Comparison of ENCODE assay signal across 8 cellular contexts in the genomic region with DNA sequence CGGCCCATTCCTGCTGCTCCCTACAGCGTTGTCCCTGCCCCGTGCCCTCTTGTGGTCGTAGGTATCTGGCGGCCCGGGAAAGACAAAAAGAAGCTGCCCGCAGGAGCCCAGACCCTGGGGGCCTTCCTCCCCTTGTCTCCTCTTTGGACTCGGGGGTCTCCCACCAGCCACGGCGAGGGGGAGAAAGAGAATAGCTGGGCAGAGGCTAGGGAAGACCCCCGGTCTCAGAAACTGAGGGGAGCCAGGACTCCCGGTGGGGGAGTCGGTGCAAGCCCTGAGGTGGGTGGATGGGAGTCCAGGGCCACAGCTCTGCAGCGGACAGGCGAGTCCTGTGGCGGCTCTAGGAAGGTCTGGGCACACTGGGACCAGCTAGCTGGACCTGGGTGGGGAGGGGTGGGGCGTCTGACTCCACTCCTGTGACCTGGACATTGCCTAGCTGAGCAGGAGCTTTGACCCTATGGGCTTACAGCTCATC. TPM values are rescaled to one million over a fixed set of nuclear protein-coding genes. Genes with fewer than 3 reads are reported as not detected.
DNase-seq lines count a peak whose midpoint lies in the region; ATAC-seq and TF ChIP-seq lines count a peak whose summit lies in the region.

No MANE protein-coding gene starts in this region.

- H3K9ac ChIP-seq in adipocyte (ENCODE audit: low read length) (peak overlapping the region; percentile 74), subcutaneous abdominal adipose tissue (ENCODE audit: low read length in 5 of 5) (peak overlapping the region in 3 of 5 donors; percentile 37 to 76 (median 50)), neural progenitor cell (no peak overlapping the region)

- no peak overlapping the region for H2AFZ ChIP-seq in neural progenitor cell (replicated peaks)

- peaks cover 17% of the 10 kb centered on the region for H3K27me3 ChIP-seq in adipocyte (replicated peaks; ENCODE audit: control insufficient read depth, insufficient read depth, low read length)
- no peaks in the 10 kb centered on the region for H3K27me3 ChIP-seq in subcutaneous abdominal adipose tissue (ENCODE audit: control insufficient read depth in 5 of 5, insufficient read depth in 4 of 5, low read length in 5 of 5)
- H3K27me3 ChIP-seq in neural progenitor cell = peaks cover 3% of the 10 kb centered on the region

- H3K4me1 Mint-ChIP-seq in activated CD4-positive, alpha-beta T cell treated with anti-CD3 and anti-CD28 coated beads, Interleukin-2, amount 10 ng/mL, durations not matched to agents 24 days and 14 days = peaks cover 33% of the 10 kb centered on the region
- H3K4me1 Mint-ChIP-seq in neural progenitor cell = peaks cover 8% of the 10 kb centered on the region

- peak overlapping the region; percentile 98 for H3K4me3 Mint-ChIP-seq in activated CD4-positive, alpha-beta T cell treated with anti-CD3 and anti-CD28 coated beads, Interleukin-2, amount 10 ng/mL, durations not matched to agents 24 days and 14 days
- no peak overlapping the region for H3K4me3 Mint-ChIP-seq in neural progenitor cell

- peaks cover 9% of the 10 kb centered on the region for H3F3A ChIP-seq in neural progenitor cell (ENCODE audit: low read depth)

- peak overlapping the region; percentile 99 for H3K27ac Mint-ChIP-seq in activated CD4-positive, alpha-beta T cell treated with anti-CD3 and anti-CD28 coated beads, Interleukin-2, amount 10 ng/mL, durations not matched to agents 24 days and 14 days
- H3K27ac Mint-ChIP-seq in neural progenitor cell = no peak overlapping the region

- H3K27ac ChIP-seq in subcutaneous abdominal adipose tissue (ENCODE audit: low read depth, low read length) (peak overlapping the region; percentile 57), neural progenitor cell (no peak overlapping the region)

- H3K9me3 ChIP-seq in adipocyte (ENCODE audit: control insufficient read depth, low read length) (no peaks in the 10 kb centered on the region), subcutaneous abdominal adipose tissue (ENCODE audit: control insufficient read depth in 5 of 5, low read length in 5 of 5) (no peaks in the 10 kb centered on the region), neural progenitor cell (ENCODE audit: low read depth) (no peaks in the 10 kb centered on the region)

- H3K4me1 ChIP-seq in adipocyte (ENCODE audit: control insufficient read depth, insufficient read depth, low read length) (no peaks in the 10 kb centered on the region), subcutaneous abdominal adipose tissue (ENCODE audit: control insufficient read depth in 5 of 5, insufficient read depth in 5 of 5, low read length in 5 of 5) (peaks cover 2 to 37% (median 22%) of the 10 kb centered on the region in 5 donors), neural progenitor cell (peaks cover 13% of the 10 kb centered on the region)

- H3K4me3 ChIP-seq in adipocyte (ENCODE audit: low read length) (peak overlapping the region; percentile 77), subcutaneous abdominal adipose tissue (ENCODE audit: low read depth in 1 of 5, low read length in 5 of 5) (peak overlapping the region in 4 of 5 donors; percentile 41 to 71 (median 62)), neural progenitor cell (no peak overlapping the region)

- no peak for TF ChIP-seq CTCF in neural progenitor cell (IDR thresholded peaks at IDR 0.05)

- H3K79me2 ChIP-seq in neural progenitor cell (ENCODE audit: low read depth) = no peaks in the 10 kb centered on the region

- H4K20me1 ChIP-seq in neural progenitor cell (ENCODE audit: low read depth) = no peaks in the 10 kb centered on the region

- H3K27me3 Mint-ChIP-seq in activated CD4-positive, alpha-beta T cell treated with anti-CD3 and anti-CD28 coated beads, Interleukin-2, amount 10 ng/mL, durations not matched to agents 24 days and 14 days = no peaks in the 10 kb centered on the region
- H3K27me3 Mint-ChIP-seq in neural progenitor cell (ENCODE audit: insufficient read depth, low read depth) = peaks cover 5% of the 10 kb centered on the region

- peaks cover 14% of the 10 kb centered on the region for H3K36me3 Mint-ChIP-seq in activated CD4-positive, alpha-beta T cell treated with anti-CD3 and anti-CD28 coated beads, Interleukin-2, amount 10 ng/mL, durations not matched to agents 24 days and 14 days (ENCODE audit: low read depth)
- peaks cover 2% of the 10 kb centered on the region for H3K36me3 Mint-ChIP-seq in neural progenitor cell

- ATAC-seq in left lobe of liver = peak; percentile 9
- no peak for ATAC-seq in GM19463 (IDR thresholded peaks at IDR 0.05; ENCODE audit: unreplicated experiment)

- H3K36me3 ChIP-seq in adipocyte (ENCODE audit: control insufficient read depth, insufficient read depth, low read length, severe bottlenecking) (no peaks in the 10 kb centered on the region), subcutaneous abdominal adipose tissue (ENCODE audit: control insufficient read depth in 5 of 5, insufficient read depth in 5 of 5, low read length in 5 of 5) (no peaks in the 10 kb centered on the region), neural progenitor cell (no peaks in the 10 kb centered on the region)

- H3K4me2 ChIP-seq in neural progenitor cell = no peak overlapping the region

- DNase-seq in activated CD4-positive, alpha-beta T cell treated with anti-CD3 and anti-CD28 coated beads, Interleukin-2, amount 10 ng/mL, durations not matched to agents 24 days and 14 days = no peak
- DNase-seq in activated CD4-positive, alpha-beta T cell treated with anti-CD3 and anti-CD28 coated beads for 4 hours = no peak
- DNase-seq in adipocyte (ENCODE audit: low read depth) (no peak), left lobe of liver (ENCODE audit: low spot score) (no peak), neural progenitor cell (ENCODE audit: low spot score) (no peak), ecto neural progenitor cell (ENCODE audit: low spot score) (no peak)

- intact Hi-C loops in activated CD4-positive, alpha-beta T cell treated with anti-CD3 and anti-CD28 coated beads, Interleukin-2, amount 10 ng/mL, durations not matched to agents 24 days and 14 days (cut with micrococcal nuclease) = loop anchor here (10.0 kb wide), 1 partner anchor 388 kb away; no protein-coding TSS in a partner anchor

- H3K9me3 Mint-ChIP-seq in activated CD4-positive, alpha-beta T cell treated with anti-CD3 and anti-CD28 coated beads, Interleukin-2, amount 10 ng/mL, durations not matched to agents 24 days and 14 days = no peaks in the 10 kb centered on the region
- peaks cover 9% of the 10 kb centered on the region for H3K9me3 Mint-ChIP-seq in neural progenitor cell

RNA-seq across cellular contexts. Expression of gene SH2D4B, which starts 1.3 kb away (rescaled TPM):
- 0.19 and 0.23 TPM in 2 replicates for total RNA-seq in activated CD4-positive, alpha-beta T cell treated with anti-CD3 and anti-CD28 coated beads, Interleukin-2, amount 10 ng/mL, durations not matched to agents 24 days and 14 days
- total RNA-seq in left lobe of liver (not detected), neural progenitor cell (ENCODE audit: low replicate concordance) (0.06 and 0.11 TPM in 2 replicates)
